26 cellular contexts compared by ENCODE assay signal in genomic region chr5:103612545-103612944, GRCh38.
"Had no signal": no experiment of that assay in that cellular context is flagged by ENCODE, and none has a peak within 500 bp of the region (broad histone marks: within the 10 kb centered on the region; RNA-seq: fewer than 3 reads in every experiment).

No MANE protein-coding gene starts in this region.

- H3K27me3 ChIP-seq: brain microvascular endothelial cell, dorsolateral prefrontal cortex had no signal

- H3K4me1 Mint-ChIP-seq: activated CD4-positive, alpha-beta memory T cell treated with anti-CD3 and anti-CD28 coated beads, Interleukin-2, amount 10 ng/mL, durations not matched to agents 7 days and 5 days; activated CD4-positive, alpha-beta T cell treated with anti-CD3 and anti-CD28 coated beads, Interleukin-2, amount 10 ng/mL, durations not matched to agents 7 days and 5 days; central memory CD8-positive, alpha-beta T cell had no signal

- H3K36me3 ChIP-seq: brain microvascular endothelial cell had no signal

- H3K4me3 ChIP-seq: coronary artery, dorsolateral prefrontal cortex had no signal

- DNase-seq: activated CD4-positive, alpha-beta memory T cell treated with anti-CD3 and anti-CD28 coated beads, Interleukin-2, amount 10 ng/mL, durations not matched to agents 7 days and 5 days; activated CD4-positive, alpha-beta T cell treated with anti-CD3 and anti-CD28 coated beads for 1 hour; activated CD4-positive, alpha-beta T cell treated with anti-CD3 and anti-CD28 coated beads for 4 hours; activated CD4-positive, alpha-beta T cell treated with anti-CD3 and anti-CD28 coated beads, Interleukin-2, amount 10 ng/mL, durations not matched to agents 7 days and 5 days; activated CD4-positive, alpha-beta T cell treated with anti-CD3 and anti-CD28 coated beads, Interleukin-2, amount 50 U/mL, for 4 hours; activated CD8-positive, alpha-beta memory T cell treated with anti-CD3 and anti-CD28 coated beads, Interleukin-2, amount 50 U/mL, for 48 hours; activated gamma-delta T cell treated with Interleukin-2 at 50 U/mL for 16 hours; activated naive CD4-positive, alpha-beta T cell treated with anti-CD3 and anti-CD28 coated beads, Interleukin-2, amount 50 U/mL, for 16 hours; activated naive CD4-positive, alpha-beta T cell treated with Interleukin-2 at 50 U/mL for 16 hours; activated T-cell treated with anti-CD3 and anti-CD28 coated beads for 4 hours; activated T-cell treated with anti-CD3 and anti-CD28 coated beads, Interleukin-2, amount 50 U/mL, for 24 hours; activated T-cell treated with anti-CD3 and anti-CD28 coated beads, Interleukin-2, amount 50 U/mL, for 72 hours; amniotic stem cell; anterior cingulate cortex; brain microvascular endothelial cell; dorsolateral prefrontal cortex; effector memory CD4-positive, alpha-beta T cell; endodermal cell; foreskin fibroblast; head of caudate nucleus; T-helper 2 cell had no signal

- H3K9me3 Mint-ChIP-seq: activated CD4-positive, alpha-beta memory T cell treated with anti-CD3 and anti-CD28 coated beads, Interleukin-2, amount 10 ng/mL, durations not matched to agents 7 days and 5 days; activated CD4-positive, alpha-beta T cell treated with anti-CD3 and anti-CD28 coated beads, Interleukin-2, amount 10 ng/mL, durations not matched to agents 7 days and 5 days; activated T-cell treated with anti-CD3 and anti-CD28 coated beads, Interleukin-2, amount 50 U/mL, for 24 hours; activated T-cell treated with anti-CD3 and anti-CD28 coated beads, Interleukin-2, amount 50 U/mL, for 72 hours; dendritic cell treated with granulocyte-macrophage colony-stimulating factor and Interleukin-4, amounts not matched to agents 40 ng/mL and 50 ng/mL, for 4 days; endodermal cell had no signal

- H3K4me3 Mint-ChIP-seq: activated CD4-positive, alpha-beta memory T cell treated with anti-CD3 and anti-CD28 coated beads, Interleukin-2, amount 10 ng/mL, durations not matched to agents 7 days and 5 days; activated CD4-positive, alpha-beta T cell treated with anti-CD3 and anti-CD28 coated beads, Interleukin-2, amount 10 ng/mL, durations not matched to agents 7 days and 5 days; activated naive CD8-positive, alpha-beta T cell; activated T-cell treated with anti-CD3 and anti-CD28 coated beads, Interleukin-2, amount 50 U/mL, for 24 hours; activated T-cell treated with anti-CD3 and anti-CD28 coated beads, Interleukin-2, amount 50 U/mL, for 72 hours; central memory CD8-positive, alpha-beta T cell; dendritic cell treated with granulocyte-macrophage colony-stimulating factor and Interleukin-4, amounts not matched to agents 40 ng/mL and 50 ng/mL, for 4 days; endodermal cell had no signal

- ATAC-seq: activated T-cell treated with anti-CD3 and anti-CD28 coated beads, Interleukin-2, amount 50 U/mL, for 72 hours; esophagus mucosa had no signal

- H3K27ac Mint-ChIP-seq: activated CD4-positive, alpha-beta memory T cell treated with anti-CD3 and anti-CD28 coated beads, Interleukin-2, amount 10 ng/mL, durations not matched to agents 7 days and 5 days; activated CD4-positive, alpha-beta T cell treated with anti-CD3 and anti-CD28 coated beads, Interleukin-2, amount 10 ng/mL, durations not matched to agents 7 days and 5 days; activated naive CD8-positive, alpha-beta T cell; activated T-cell treated with anti-CD3 and anti-CD28 coated beads, Interleukin-2, amount 50 U/mL, for 24 hours; activated T-cell treated with anti-CD3 and anti-CD28 coated beads, Interleukin-2, amount 50 U/mL, for 72 hours; dendritic cell treated with granulocyte-macrophage colony-stimulating factor and Interleukin-4, amounts not matched to agents 40 ng/mL and 50 ng/mL, for 4 days; endodermal cell had no signal

- H3K27me3 Mint-ChIP-seq: activated CD4-positive, alpha-beta memory T cell treated with anti-CD3 and anti-CD28 coated beads, Interleukin-2, amount 10 ng/mL, durations not matched to agents 7 days and 5 days; activated CD4-positive, alpha-beta T cell treated with anti-CD3 and anti-CD28 coated beads, Interleukin-2, amount 10 ng/mL, durations not matched to agents 7 days and 5 days; activated naive CD8-positive, alpha-beta T cell; activated T-cell treated with anti-CD3 and anti-CD28 coated beads, Interleukin-2, amount 50 U/mL, for 24 hours; central memory CD8-positive, alpha-beta T cell; dendritic cell treated with granulocyte-macrophage colony-stimulating factor and Interleukin-4, amounts not matched to agents 40 ng/mL and 50 ng/mL, for 4 days had no signal

- H3K36me3 Mint-ChIP-seq: activated naive CD8-positive, alpha-beta T cell had no signal

- H3K27ac ChIP-seq: brain microvascular endothelial cell, coronary artery, dorsolateral prefrontal cortex had no signal
